In genomic region chr5:137621306-137621705, GRCh38 we compare ENCODE assay signal across 19 cellular contexts.
DNase-seq lines count a peak whose midpoint lies in the region; ATAC-seq, FAIRE-seq and TF ChIP-seq lines count a peak whose summit lies in the region.
"Had no signal": no experiment of that assay in that cellular context is flagged by ENCODE, and none has a peak within 500 bp of the region (broad histone marks: within the 10 kb centered on the region; RNA-seq: fewer than 3 reads in every experiment).

No MANE protein-coding gene starts in this region.

- no peak overlapping the region for H3K4me3 Mint-ChIP-seq in astrocyte (ENCODE audit: unreplicated experiment)
- H3K4me3 Mint-ChIP-seq: CD14-positive monocyte had no signal

- H3K27ac ChIP-seq in GM23248 (peak overlapping the region; percentile 82), astrocyte (ENCODE audit: low read depth, low read length) (no peak overlapping the region), gastrocnemius medialis (peak overlapping the region; percentile 78 to 96 (median 92))
- H3K27ac ChIP-seq: A549 had no signal

- H3K4me2 ChIP-seq in GM23248 (ENCODE audit: unreplicated experiment) (peak overlapping the region; percentile 54), astrocyte (ENCODE audit: low read length) (no peak overlapping the region)
- H3K4me2 ChIP-seq: A549 had no signal

- no peak for TF ChIP-seq CTCF in astrocyte (IDR thresholded peaks at IDR 0.05; ENCODE audit: insufficient read depth, low read depth, low read length)
- TF ChIP-seq CTCF in fibroblast of villous mesenchyme (IDR thresholded peaks at IDR 0.05; ENCODE audit: insufficient read depth, low read depth, low read length): no peak
- no peak for TF ChIP-seq CTCF in gastrocnemius medialis (IDR thresholded peaks at IDR 0.05 in 4 of 5, conservative IDR thresholded peaks at IDR 0.05 in 1 of 5)

- ATAC-seq in gastrocnemius medialis: peak; percentile 23 to 29
- ATAC-seq in HG02840 (IDR thresholded peaks at IDR 0.05; ENCODE audit: low FRiP score, unreplicated experiment): no peak
- no peak for ATAC-seq in HG03442 (IDR thresholded peaks at IDR 0.05; ENCODE audit: unreplicated experiment)
- ATAC-seq: K562 had no signal

- FAIRE-seq in astrocyte (lab: Jason Lieb, UNC): no peak
- FAIRE-seq: A549, GM18507, K562 had no signal

- peak; percentile 25 for DNase-seq in GM23248
- DNase-seq in astrocyte (ENCODE audit: low read depth): no peak
- DNase-seq in fibroblast of villous mesenchyme (ENCODE audit: low read depth): peak; percentile 25
- peak; percentile 14 to 39 for DNase-seq in gastrocnemius medialis
- no peak for DNase-seq in Ammon's horn (ENCODE audit: low spot score)
- DNase-seq in SW480 (ENCODE audit: low spot score): no peak
- DNase-seq: Caco-2; NCI-H1048; NCI-H2107; NCI-H226; NCI-H526 treated with DMSO at 0.1 percent for 48 hours; NK-92 treated with Interleukin-12 subunit alpha and Interleukin-12 subunit beta, amount 100 ng/mL, for 24 hours had no signal

- H3K4me3 ChIP-seq in GM23248: no peak overlapping the region
- no peak overlapping the region for H3K4me3 ChIP-seq in astrocyte (ENCODE audit: insufficient read depth, low read depth, low read length)
- no peak overlapping the region for H3K4me3 ChIP-seq in fibroblast of villous mesenchyme (ENCODE audit: low read depth, low read length)
- no peak overlapping the region for H3K4me3 ChIP-seq in gastrocnemius medialis
- H3K4me3 ChIP-seq: A549, HAP-1, K562 had no signal

- peak overlapping the region; percentile 43 for H3K9ac ChIP-seq in GM23248
- peak overlapping the region; percentile 21 for H3K9ac ChIP-seq in astrocyte (ENCODE audit: low read length)

- H3K4me1 Mint-ChIP-seq in astrocyte (ENCODE audit: low read depth, unreplicated experiment): peaks cover 36% of the 10 kb centered on the region

- H3F3A ChIP-seq in GM23248 (ENCODE audit: insufficient read depth): peaks cover 42% of the 10 kb centered on the region

- intact Hi-C loops in gastrocnemius medialis (cut with DNase I; ENCODE audit: low total_unique reads): loop anchor here (5.0 to 10.0 kb wide), 7 partner anchors 131 to 1771 kb away; partner anchors contain the start of genes CDC25C, FAM53C and HNRNPA0

- H3K36me3 ChIP-seq in GM23248 (ENCODE audit: low read depth) (no peaks in the 10 kb centered on the region), astrocyte (ENCODE audit: insufficient read depth, low read length) (no peaks in the 10 kb centered on the region), gastrocnemius medialis (no peaks in the 10 kb centered on the region)
- H3K36me3 ChIP-seq: HAP-1 had no signal

- TF ChIP-seq POLR2A in gastrocnemius medialis (IDR thresholded peaks at IDR 0.05): no peak

- 93% methylated on average over 3 of the region's 3 CpGs for WGBS in GM23248 (ENCODE audit: low coverage in 1 of 2, low lambda C conversion rate in 2 of 2, missing lambda C conversion rate in 2 of 2), 2 experiments

- H4K20me1 ChIP-seq in GM23248 (ENCODE audit: insufficient read depth): no peaks in the 10 kb centered on the region
- no peaks in the 10 kb centered on the region for H4K20me1 ChIP-seq in astrocyte (ENCODE audit: insufficient read depth, low read length)

- H2AFZ ChIP-seq in GM23248 (no peak overlapping the region), astrocyte (ENCODE audit: low read depth, low read length) (no peak overlapping the region)

- no peaks in the 10 kb centered on the region for H3K27me3 Mint-ChIP-seq in astrocyte (ENCODE audit: low read depth, unreplicated experiment)

- H3K79me2 ChIP-seq in GM23248 (ENCODE audit: insufficient read depth) (no peaks in the 10 kb centered on the region), astrocyte (ENCODE audit: insufficient read depth, low read length) (no peaks in the 10 kb centered on the region)

- H3K4me1 ChIP-seq in GM23248 (ENCODE audit: insufficient read depth): peaks cover 57% of the 10 kb centered on the region
- peaks cover 37% of the 10 kb centered on the region for H3K4me1 ChIP-seq in astrocyte (ENCODE audit: insufficient read depth, low read length)
- peaks cover 28 to 67% of the 10 kb centered on the region in 2 donors for H3K4me1 ChIP-seq in gastrocnemius medialis
- H3K4me1 ChIP-seq: A549, Caco-2 had no signal

- in situ Hi-C loops in GM23248 (cut with MboI): no loop called here
- in situ Hi-C loops in gastrocnemius medialis (cut with MboI; ENCODE audit: low sequenced_read_pairs in 4 of 4): loop anchor here in 2 of 4 donors (10.0 kb wide), 2 partner anchors 123 to 203 kb away; no protein-coding TSS in a partner anchor

- no peaks in the 10 kb centered on the region for H3K9me3 ChIP-seq in GM23248 (ENCODE audit: low read depth)
- no peaks in the 10 kb centered on the region for H3K9me3 ChIP-seq in astrocyte (ENCODE audit: insufficient read depth, low read depth, low read length)
- no peaks in the 10 kb centered on the region for H3K9me3 ChIP-seq in gastrocnemius medialis
- H3K9me3 ChIP-seq: A549, Caco-2, HAP-1 had no signal

- no peaks in the 10 kb centered on the region for H3K9me3 Mint-ChIP-seq in astrocyte (ENCODE audit: unreplicated experiment)

- H3K9me2 ChIP-seq in GM23248 (ENCODE audit: insufficient read depth): no peaks in the 10 kb centered on the region

- H3K27me3 ChIP-seq in GM23248 (replicated peaks; ENCODE audit: insufficient read depth) (no peaks in the 10 kb centered on the region), astrocyte (ENCODE audit: insufficient read depth, low read length) (no peaks in the 10 kb centered on the region), gastrocnemius medialis (no peaks in the 10 kb centered on the region)

- H3K36me3 Mint-ChIP-seq in astrocyte (ENCODE audit: low read depth, unreplicated experiment): peaks cover 4% of the 10 kb centered on the region
- H3K36me3 Mint-ChIP-seq: CD14-positive monocyte had no signal

- peak overlapping the region; percentile 34 for H3K27ac Mint-ChIP-seq in astrocyte (ENCODE audit: unreplicated experiment)

Comparison
In these comparisons a context has a peak if more than half of its experiments do, and no peak if none do; other contexts are left out.
1. DNase-seq: peak in GM23248 (single experiment), fibroblast of villous mesenchyme (single experiment) and gastrocnemius medialis (2 of 2); none in astrocyte (single experiment), Ammon's horn (single experiment) and SW480 (single experiment).
2. ATAC-seq: peak in gastrocnemius medialis (2 of 2); none in HG02840 (single experiment) and HG03442 (single experiment).